Comparison of ENCODE assay signal across 8 cellular contexts in the genomic region with DNA sequence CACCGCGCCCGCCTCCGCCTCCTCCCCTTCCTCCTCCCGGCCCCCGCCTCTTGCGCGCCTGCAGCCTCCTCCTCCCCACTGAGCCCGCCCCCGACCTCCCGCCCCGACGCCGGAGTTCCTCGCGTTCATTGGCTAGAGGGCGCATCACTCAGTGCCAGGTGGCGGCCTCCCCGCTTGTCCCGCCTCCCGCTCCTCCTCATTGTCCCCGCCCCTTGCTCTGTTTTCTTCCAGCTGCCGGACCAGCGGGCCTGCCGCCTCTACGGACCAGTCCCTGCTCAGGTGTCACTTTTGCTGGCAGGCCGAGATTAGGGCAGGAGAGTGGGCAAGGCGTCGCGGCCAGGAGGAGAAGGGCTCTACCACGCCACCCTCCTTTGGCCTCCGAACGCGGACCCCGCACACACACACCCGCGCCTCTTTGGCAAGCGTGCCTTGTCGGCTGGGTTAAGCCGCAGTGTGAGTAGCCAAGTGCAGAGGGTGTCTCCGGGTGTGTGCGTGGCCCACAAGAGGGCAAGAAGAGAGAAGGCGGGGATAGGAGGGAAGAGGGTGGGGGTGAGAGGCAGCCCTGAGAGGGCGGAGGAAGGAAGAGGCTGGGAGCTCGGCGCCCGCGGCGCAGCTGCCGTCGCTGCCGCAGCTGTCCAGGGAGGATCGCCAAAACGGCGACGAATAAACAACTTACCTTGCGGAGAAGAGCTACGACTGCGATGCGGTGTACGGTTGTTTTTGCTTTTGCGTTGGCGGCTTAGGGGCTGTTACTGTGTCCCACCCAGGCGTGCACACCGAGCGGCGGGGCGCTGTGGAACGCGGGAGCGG. TPM values are rescaled to one million over a fixed set of nuclear protein-coding genes. Genes with fewer than 3 reads are reported as not detected.
DNase-seq lines count a peak whose midpoint lies in the region; ATAC-seq and TF ChIP-seq lines count a peak whose summit lies in the region.

No MANE protein-coding gene starts in this region.

- H3K9me3 ChIP-seq in HUES6 (ENCODE audit: control insufficient read depth, insufficient read depth, low read depth, low read length): no peaks in the 10 kb centered on the region
- no peaks in the 10 kb centered on the region for H3K9me3 ChIP-seq in NT2/D1 (ENCODE audit: insufficient read depth, low read length)

- peak; percentile 72 for ATAC-seq in GM21447 (IDR thresholded peaks at IDR 0.05; ENCODE audit: unreplicated experiment)

- H3K27me3 Mint-ChIP-seq in Calu3 (ENCODE audit: unreplicated experiment): no peaks in the 10 kb centered on the region
- H3K27me3 Mint-ChIP-seq in endothelial cell (ENCODE audit: unreplicated experiment): peaks cover 19% of the 10 kb centered on the region
- H3K27me3 Mint-ChIP-seq in mesothelial cell of epicardium (ENCODE audit: low read depth): peaks cover 15% of the 10 kb centered on the region

- H3K36me3 ChIP-seq in HUES6 (ENCODE audit: control insufficient read depth, insufficient read depth, low read length) (no peaks in the 10 kb centered on the region), NT2/D1 (ENCODE audit: insufficient read depth, insufficient read length, low read length) (no peaks in the 10 kb centered on the region)

- no peak overlapping the region for H3K27ac ChIP-seq in HUES6 (ENCODE audit: low read depth, low read length)

- peaks cover 44% of the 10 kb centered on the region for H3K4me1 Mint-ChIP-seq in Calu3 (ENCODE audit: low read depth, unreplicated experiment)
- H3K4me1 Mint-ChIP-seq in endothelial cell (ENCODE audit: unreplicated experiment): peaks cover 23% of the 10 kb centered on the region
- peaks cover 14% of the 10 kb centered on the region for H3K4me1 Mint-ChIP-seq in mesothelial cell of epicardium

- TF ChIP-seq CTCF in Calu3 (IDR thresholded peaks at IDR 0.05; ENCODE audit: unreplicated experiment) (no peak), endothelial cell (IDR thresholded peaks at IDR 0.05; ENCODE audit: unreplicated experiment) (no peak), mesothelial cell of epicardium (IDR thresholded peaks at IDR 0.05; ENCODE audit: unreplicated experiment) (no peak)

- intact Hi-C loops in Calu3 (cut with micrococcal nuclease; ENCODE audit: unreplicated experiment): loop anchor here (5.0 kb wide), 1 partner anchor 385 kb away; no protein-coding TSS in a partner anchor

- no peaks in the 10 kb centered on the region for H3K9me3 Mint-ChIP-seq in Calu3 (ENCODE audit: low read depth, unreplicated experiment)
- no peaks in the 10 kb centered on the region for H3K9me3 Mint-ChIP-seq in endothelial cell (ENCODE audit: unreplicated experiment)
- no peaks in the 10 kb centered on the region for H3K9me3 Mint-ChIP-seq in mesothelial cell of epicardium

- H3K4me3 ChIP-seq in HUES6 (ENCODE audit: low read depth, low read length) (peak overlapping the region; percentile 82), NT2/D1 (ENCODE audit: insufficient read length, low read depth) (peak overlapping the region; percentile 75)

- peaks cover 12% of the 10 kb centered on the region for H3K4me1 ChIP-seq in HUES6 (ENCODE audit: control insufficient read depth, insufficient read depth, low read length)
- peaks cover 2% of the 10 kb centered on the region for H3K4me1 ChIP-seq in NT2/D1 (ENCODE audit: insufficient read depth, insufficient read length)

- peaks cover 20% of the 10 kb centered on the region for H3K27me3 ChIP-seq in HUES6 (ENCODE audit: control insufficient read depth, insufficient read depth, low read length)
- peaks cover 16% of the 10 kb centered on the region for H3K27me3 ChIP-seq in NT2/D1 (ENCODE audit: insufficient read depth, insufficient read length)

- DNase-seq in Calu3 (peak; percentile 95), NT2/D1 (ENCODE audit: low read depth, low spot score) (peak; percentile 78), endothelial cell (ENCODE audit: low spot score) (peak; percentile 100), mesothelial cell of epicardium (ENCODE audit: low spot score in 2 of 2, unreplicated experiment in 2 of 2) (peak; percentile 98 to 99)
- DNase-seq in activated CD8-positive, alpha-beta memory T cell treated with anti-CD3 and anti-CD28 coated beads, Interleukin-2, amount 50 U/mL, for 4 hours: peak; percentile 99
- peak; percentile 98 to 99 for DNase-seq in stimulated activated CD8-positive, alpha-beta memory T cell treated with anti-CD3 and anti-CD28 coated beads, Interleukin-15, amount 100 ng/mL, for 4 hours (ENCODE audit: low read depth in 2 of 2)

- no TSS peak for BruUV-seq in Calu3 (replicated peaks; lab: Mats Ljungman, UMichigan)

- peak overlapping the region; percentile 84 for H3K27ac Mint-ChIP-seq in Calu3 (ENCODE audit: unreplicated experiment)
- H3K27ac Mint-ChIP-seq in endothelial cell (ENCODE audit: unreplicated experiment): peak overlapping the region; percentile 52
- peak overlapping the region; percentile 98 for H3K27ac Mint-ChIP-seq in mesothelial cell of epicardium

- peak overlapping the region; percentile 51 for H3K9ac ChIP-seq in HUES6 (ENCODE audit: low read length)
- H3K9ac ChIP-seq in NT2/D1 (ENCODE audit: insufficient read length, low read depth): peak overlapping the region; percentile 87

- H3K36me3 Mint-ChIP-seq in Calu3 (ENCODE audit: insufficient read depth, unreplicated experiment) (peaks cover 44% of the 10 kb centered on the region), endothelial cell (ENCODE audit: low read depth, unreplicated experiment) (peaks cover 8% of the 10 kb centered on the region), mesothelial cell of epicardium (no peaks in the 10 kb centered on the region)

- peak overlapping the region; percentile 99 for H3K4me3 Mint-ChIP-seq in Calu3 (ENCODE audit: low read depth, unreplicated experiment)
- H3K4me3 Mint-ChIP-seq in endothelial cell (ENCODE audit: unreplicated experiment): peak overlapping the region; percentile 97
- peak overlapping the region; percentile 95 for H3K4me3 Mint-ChIP-seq in mesothelial cell of epicardium

- CTCF ChIA-PET in Calu3 (lab: Charles Lee): interaction anchor here (0.6 to 0.8 kb wide), 6 partner anchors 65 to 939 kb away, joined by 3 to 8 read pairs (median 4); no protein-coding TSS in a partner anchor

RNA-seq across cellular contexts. Expression of a gene that starts 0.4 kb away (rescaled TPM):
- total RNA-seq in Calu3 (2022) (33.2 and 33.7 TPM in 2 replicates), endothelial cell (ENCODE audit: unreplicated experiment) (60.5 TPM), mesothelial cell of epicardium (23.5 to 25.8 TPM (median 24.1 TPM) in 3 replicates)
